Comparison of ENCODE assay signal across 18 cellular contexts in the genomic region with DNA sequence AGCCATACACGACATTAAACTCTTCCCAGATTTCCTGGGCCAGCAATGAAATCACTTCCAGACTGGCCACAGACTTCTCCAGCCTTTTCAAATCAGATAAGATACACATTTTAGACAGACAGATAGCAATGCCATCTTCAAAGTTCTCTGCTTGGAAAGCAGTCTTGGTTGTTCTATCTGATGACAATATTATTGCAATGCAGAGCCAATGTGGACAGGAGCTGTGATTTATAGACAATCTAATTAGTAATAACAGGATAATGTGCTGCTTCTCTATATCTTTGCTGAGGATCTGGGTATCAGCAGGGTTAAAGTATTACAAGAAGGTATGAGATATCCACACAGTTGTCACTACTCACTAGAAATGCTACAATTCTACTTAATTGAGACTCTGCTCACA.
A peak's percentile ranks its signal among the peaks of the same experiment; 100 is the strongest.
DNase-seq lines count a peak whose midpoint lies in the region; ATAC-seq, FAIRE-seq and TF ChIP-seq lines count a peak whose summit lies in the region.
"Had no signal": no experiment of that assay in that cellular context is flagged by ENCODE, and none has a peak within 500 bp of the region (broad histone marks: within the 10 kb centered on the region; RNA-seq: fewer than 3 reads in every experiment).

No MANE protein-coding gene starts in this region.

- H3K27me3 ChIP-seq in left lung, result peaks cover 0 to 7% of the 10 kb centered on the region in 2 donors
- H3K27me3 ChIP-seq in skeletal muscle tissue (ENCODE audit: control insufficient read depth in 3 of 3, insufficient read depth in 3 of 3, low read length in 3 of 3), result peaks cover 5 to 10% (median 5%) of the 10 kb centered on the region in 3 donors

- DNase-seq in D721Med (ENCODE audit: insufficient read length, low spot score), result no peak
- DNase-seq in SK-N-DZ (ENCODE audit: low spot score), result peak; percentile 62
- DNase-seq in left lung, result no peak
- DNase-seq in CD14-positive monocyte (ENCODE audit: low spot score), result no peak
- DNase-seq in cerebellar nuclear complex (lab: John Stamatoyannopoulos, UW), result no peak
- DNase-seq: activated CD4-positive, alpha-beta T cell treated with anti-CD3 and anti-CD28 coated beads for 36 hours; activated gamma-delta T cell; CD4-positive, alpha-beta T cell; cortex of kidney; natural killer cell; NCI-H1436; NCI-H748 treated with DMSO at 0.1 percent for 48 hours; PC-9 had no signal

- peaks cover 0 to 5% of the 10 kb centered on the region in 2 donors for H3K36me3 ChIP-seq in left lung
- H3K36me3 ChIP-seq in skeletal muscle tissue (ENCODE audit: control insufficient read depth in 3 of 3, insufficient read depth in 3 of 3, low read length in 3 of 3), result peaks cover 0 to 2% (median 0%) of the 10 kb centered on the region in 3 donors

- no peak overlapping the region for H3K9ac ChIP-seq in skeletal muscle tissue (ENCODE audit: low read depth in 1 of 3, low read length in 3 of 3)

- H3K9me3 Mint-ChIP-seq in CD14-positive monocyte, result peaks cover 0 to 3% (median 0%) of the 10 kb centered on the region in 7 donors
- H3K9me3 Mint-ChIP-seq: CD4-positive, alpha-beta T cell; natural killer cell; type B pancreatic cell had no signal

- H3K27ac Mint-ChIP-seq in CD14-positive monocyte, result no peak overlapping the region
- H3K27ac Mint-ChIP-seq: activated CD4-positive, alpha-beta T cell treated with anti-CD3 and anti-CD28 coated beads for 36 hours; CD4-positive, alpha-beta T cell; natural killer cell; type B pancreatic cell had no signal

- peak overlapping the region; percentile 20 to 37 for H3K27ac ChIP-seq in left lung
- H3K27ac ChIP-seq in skeletal muscle tissue (ENCODE audit: low read depth, low read length), result peak overlapping the region; percentile 71
- H3K27ac ChIP-seq: PC-9 had no signal

- H3K4me1 ChIP-seq in left lung (peaks cover 21 to 28% of the 10 kb centered on the region in 2 donors), skeletal muscle tissue (ENCODE audit: control insufficient read depth in 3 of 3, insufficient read depth in 3 of 3, low read length in 3 of 3) (peaks cover 31 to 38% (median 37%) of the 10 kb centered on the region in 3 donors)

- H3K4me3 ChIP-seq in left lung (no peak overlapping the region), skeletal muscle tissue (ENCODE audit: low read length in 3 of 3) (no peak overlapping the region)
- H3K4me3 ChIP-seq: PC-9 had no signal

- peak; percentile 6 for FAIRE-seq in D721Med (lab: Jason Lieb, UNC)
- FAIRE-seq: H1 had no signal

- H3K4me1 Mint-ChIP-seq in CD14-positive monocyte, result no peaks in the 10 kb centered on the region
- H3K4me1 Mint-ChIP-seq: activated CD4-positive, alpha-beta T cell treated with anti-CD3 and anti-CD28 coated beads for 36 hours; natural killer cell had no signal

- no peak overlapping the region for H3K4me3 Mint-ChIP-seq in CD14-positive monocyte
- H3K4me3 Mint-ChIP-seq: activated CD4-positive, alpha-beta T cell treated with anti-CD3 and anti-CD28 coated beads for 36 hours; CD4-positive, alpha-beta T cell; natural killer cell; type B pancreatic cell had no signal

- H3K36me3 Mint-ChIP-seq in CD14-positive monocyte, result no peaks in the 10 kb centered on the region
- H3K36me3 Mint-ChIP-seq: natural killer cell, type B pancreatic cell had no signal

- no peaks in the 10 kb centered on the region for H3K9me3 ChIP-seq in left lung
- no peaks in the 10 kb centered on the region for H3K9me3 ChIP-seq in skeletal muscle tissue (ENCODE audit: control insufficient read depth in 3 of 3, low read length in 3 of 3)

- H3K27me3 Mint-ChIP-seq in CD14-positive monocyte (ENCODE audit: low read depth in 3 of 3), result peaks cover 14 to 20% (median 19%) of the 10 kb centered on the region in 3 donors
- H3K27me3 Mint-ChIP-seq: type B pancreatic cell had no signal

- intact Hi-C loops in left lung (cut with DNase I) (loop anchor here (10.0 kb wide), 1 partner anchor 177 kb away; no protein-coding TSS in a partner anchor), CD14-positive monocyte (cut with micrococcal nuclease) (no loop called here)

- ATAC-seq in left lung (no peak), GM21360 (IDR thresholded peaks at IDR 0.05; ENCODE audit: unreplicated experiment) (no peak), HG03039 (IDR thresholded peaks at IDR 0.05; ENCODE audit: unreplicated experiment) (no peak)
- ATAC-seq: activated CD4-positive, alpha-beta T cell treated with anti-CD3 and anti-CD28 coated beads for 36 hours; natural killer cell had no signal

- no peak for TF ChIP-seq CTCF in D721Med (IDR thresholded peaks at IDR 0.05; ENCODE audit: insufficient read depth, missing control alignments)
- TF ChIP-seq CTCF in left lung (IDR thresholded peaks at IDR 0.05), result no peak
- no peak for TF ChIP-seq CTCF in CD14-positive monocyte (IDR thresholded peaks at IDR 0.05)

Comparison
In these comparisons a context has a peak if more than half of its experiments do, and no peak if none do; other contexts are left out.
1. intact Hi-C loops: an anchor here in left lung (10.0 kb wide); none called in CD14-positive monocyte.